8 cellular contexts compared by ENCODE assay signal in the genomic region with DNA sequence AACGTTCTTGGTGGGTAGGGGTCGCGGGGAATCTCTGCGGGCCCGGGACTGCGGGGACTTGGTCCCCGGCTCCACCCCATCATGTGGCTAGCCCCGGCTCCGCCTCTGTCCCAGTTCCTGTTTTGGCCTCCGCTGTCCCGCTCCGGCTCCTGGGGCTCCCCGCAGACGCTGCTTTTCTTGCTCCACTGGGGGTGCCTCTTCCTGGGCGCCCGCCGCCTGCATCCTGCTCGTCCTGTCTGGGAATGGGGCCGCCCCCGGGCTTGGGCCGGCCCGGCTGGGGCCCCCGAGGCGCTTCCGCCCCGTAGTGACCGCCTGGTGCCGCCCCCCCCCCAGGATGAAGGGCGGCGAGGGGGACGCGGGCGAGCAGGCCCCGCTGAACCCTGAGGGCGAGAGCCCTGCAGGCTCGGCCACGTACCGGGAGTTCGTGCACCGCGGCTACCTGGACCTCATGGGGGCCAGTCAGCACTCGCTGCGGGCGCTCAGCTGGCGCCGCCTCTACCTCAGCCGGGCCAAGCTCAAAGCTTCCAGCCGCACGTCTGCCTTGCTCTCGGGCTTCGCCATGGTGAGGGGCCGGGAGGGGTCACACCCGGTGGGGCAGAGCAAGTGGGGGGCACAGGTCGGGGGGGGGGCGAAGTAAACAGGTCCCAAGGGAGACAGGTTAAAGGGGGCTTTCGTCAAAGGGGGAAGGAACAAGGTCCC. TPM values are rescaled to one million over a fixed set of nuclear protein-coding genes. Genes with fewer than 3 reads are reported as not detected.
DNase-seq lines count a peak whose midpoint lies in the region; ATAC-seq and FAIRE-seq lines count a peak whose summit lies in the region.

Gene ORAI3 (plus strand): TSS at position 113 of the 699 bp plus-strand sequence. CDS start 222 bp downstream, at position 335.

- H3K4me3 ChIP-seq in skeletal muscle satellite cell (ENCODE audit: low read length), result peak within 1 kb of the TSS; percentile 76

- no peaks in the 10 kb centered on the region for H3K27me3 Mint-ChIP-seq in central memory CD8-positive, alpha-beta T cell

- H3K9me3 Mint-ChIP-seq in central memory CD8-positive, alpha-beta T cell, result no peaks in the 10 kb centered on the region

- peaks cover 11% of the 10 kb centered on the region for H3K36me3 ChIP-seq in skeletal muscle satellite cell (ENCODE audit: insufficient read depth, low read length)

- peak; percentile 29 for ATAC-seq in GM19468 (IDR thresholded peaks at IDR 0.05; ENCODE audit: extremely low read depth, unreplicated experiment)
- peak; percentile 53 for ATAC-seq in central memory CD8-positive, alpha-beta T cell (replicated peaks; ENCODE audit: extremely low read depth, poor library complexity, severe bottlenecking)

- peak within 1 kb of the TSS; percentile 87 for H3K4me3 Mint-ChIP-seq in central memory CD8-positive, alpha-beta T cell

- DNase-seq in Daoy (ENCODE audit: low read depth), result peak; percentile 59
- peak; percentile 58 for DNase-seq in HTR-8/SVneo (ENCODE audit: insufficient read length, low spot score)
- no peak for DNase-seq in central memory CD8-positive, alpha-beta T cell (ENCODE audit: low spot score in 2 of 2)
- peak; percentile 51 for DNase-seq in inferior parietal cortex (ENCODE audit: extremely low spot score)
- DNase-seq in NCI-H2029 (lab: John Stamatoyannopoulos, UW), result no peak

- no peak for FAIRE-seq in HTR-8/SVneo (lab: Jason Lieb, UNC)

- no peaks in the 10 kb centered on the region for H3K9me3 ChIP-seq in skeletal muscle satellite cell (replicated peaks; ENCODE audit: low read length)

- peaks cover 3% of the 10 kb centered on the region for H3K36me3 Mint-ChIP-seq in central memory CD8-positive, alpha-beta T cell (ENCODE audit: insufficient read depth)

- peaks cover 22% of the 10 kb centered on the region for H3K4me1 ChIP-seq in skeletal muscle satellite cell (ENCODE audit: control insufficient read depth, insufficient read depth, low read length)

- intact Hi-C loops in T-helper 1 cell treated with Interleukin-12 subunit alpha and Interleukin-12 subunit beta and Interleukin-4 antibody, amounts not matched to agents 30 ng/mL and 1 ng/mL, for 36 hours (cut with micrococcal nuclease), result loop anchor here (1.0 kb wide), 1 partner anchor 193 kb away; no protein-coding TSS in a partner anchor

- H3K9ac ChIP-seq in skeletal muscle satellite cell (ENCODE audit: low read depth, low read length), result peak within 1 kb of the TSS; percentile 85

- H3K4me1 Mint-ChIP-seq in central memory CD8-positive, alpha-beta T cell, result peaks cover 27% of the 10 kb centered on the region

- H3K27ac Mint-ChIP-seq in central memory CD8-positive, alpha-beta T cell (ENCODE audit: low read depth), result peak within 1 kb of the TSS; percentile 94

- no peaks in the 10 kb centered on the region for H3K27me3 ChIP-seq in skeletal muscle satellite cell (ENCODE audit: control insufficient read depth, insufficient read depth, low read length)

- peak within 1 kb of the TSS; percentile 98 for H3K4me2 ChIP-seq in skeletal muscle satellite cell (ENCODE audit: low read length)

RNA-seq across cellular contexts. Expression of gene ORAI3, which starts in this region (rescaled TPM):
- 1.1 and 1.5 TPM in 2 replicates for total RNA-seq in Daoy (2014; rRNA removed; shearing (Covaris generic))
- total RNA-seq in T-helper 1 cell treated with Interleukin-12 subunit alpha and Interleukin-12 subunit beta and Interleukin-4 antibody, amounts not matched to agents 30 ng/mL and 1 ng/mL, for 36 hours, result 22.3 and 23.0 TPM in 2 replicates
- 21.4 and 28.1 TPM in 2 replicates for total RNA-seq in skeletal muscle satellite cell (2012; rRNA removed)

Comparison
In these comparisons a context has a peak if more than half of its experiments do, and no peak if none do; other contexts are left out.
1. DNase-seq: peak in Daoy (single experiment), HTR-8/SVneo (single experiment) and inferior parietal cortex (single experiment); none in central memory CD8-positive, alpha-beta T cell (0 of 2) and NCI-H2029 (single experiment).